10 cellular contexts compared by ENCODE assay signal in the genomic region with DNA sequence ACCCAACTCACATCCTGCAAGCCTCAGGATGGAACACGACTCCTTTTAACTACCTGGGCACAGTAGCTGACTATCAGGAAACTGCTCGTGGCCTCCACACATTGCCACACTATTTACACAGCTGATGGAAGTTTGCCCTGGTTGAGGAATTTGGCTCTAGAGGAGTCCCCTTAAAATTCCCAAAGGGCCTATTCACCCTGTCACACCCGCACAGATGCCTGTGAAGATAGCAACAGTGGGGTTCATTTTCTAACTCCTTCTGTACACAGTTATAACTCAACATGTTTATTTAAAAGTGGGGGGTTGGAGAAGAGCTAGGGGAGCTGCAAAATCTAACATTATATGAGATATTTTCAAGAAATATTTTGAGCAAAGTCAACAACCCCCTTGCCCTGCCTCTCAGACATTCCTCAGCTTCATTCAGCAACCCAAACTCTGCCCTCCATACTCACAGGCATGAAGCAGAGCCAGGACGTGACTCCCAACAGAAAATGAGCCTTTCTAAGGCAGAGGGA. TPM values are rescaled to one million over a fixed set of nuclear protein-coding genes. Genes with fewer than 3 reads are reported as not detected.
A peak's percentile ranks its signal among the peaks of the same experiment; 100 is the strongest.
DNase-seq lines count a peak whose midpoint lies in the region; ATAC-seq and TF ChIP-seq lines count a peak whose summit lies in the region.
"Had no signal": no experiment of that assay in that cellular context is flagged by ENCODE, and none has a peak within 500 bp of the region (broad histone marks: within the 10 kb centered on the region; RNA-seq: fewer than 3 reads in every experiment).

No MANE protein-coding gene starts in this region.

- H3K9me3 ChIP-seq in ovary, result no peaks in the 10 kb centered on the region

- intact Hi-C loops in ovary (cut with DNase I), result no loop called here

- TF ChIP-seq POLR2A in ovary (IDR thresholded peaks at IDR 0.05), result no peak

- 34 to 45% (median 39%) methylated on average over 4 of the region's 4 CpGs for WGBS in ovary, 3 donors

- H3K27ac ChIP-seq in ovary, result no peak overlapping the region
- H3K27ac ChIP-seq: KMS-11 had no signal

- TF ChIP-seq CTCF in ovary (IDR thresholded peaks at IDR 0.05), result no peak

- H3K4me1 ChIP-seq in ovary (ENCODE audit: insufficient read depth), result no peaks in the 10 kb centered on the region

- no peaks in the 10 kb centered on the region for H3K36me3 ChIP-seq in ovary

- no peak for ATAC-seq in GM21576 (IDR thresholded peaks at IDR 0.05; ENCODE audit: unreplicated experiment)
- ATAC-seq: natural killer cell had no signal

- no peak for TF ChIP-seq EP300 in ovary (IDR thresholded peaks at IDR 0.05)

- H3K27me3 ChIP-seq in ovary, result no peaks in the 10 kb centered on the region

- DNase-seq in HS-27A (ENCODE audit: low read depth) (peak; percentile 91), astrocyte of the hippocampus (ENCODE audit: low read depth, low spot score) (peak; percentile 82), left kidney (ENCODE audit: low read depth, low spot score) (peak; percentile 22), stromal cell of bone marrow (ENCODE audit: low read depth) (peak; percentile 31), ovary (no peak), putamen (ENCODE audit: low spot score) (no peak)
- no peak for DNase-seq in stimulated activated CD4-positive, alpha-beta T cell treated with anti-CD3 and anti-CD28 coated beads, Interleukin-2, amount 100 ng/mL, for 48 hours
- DNase-seq: natural killer cell had no signal

- H3K4me3 ChIP-seq in ovary, result no peak overlapping the region

RNA-seq across cellular contexts. Expression of gene CCN1, which starts 35.8 kb away (rescaled TPM):
- total RNA-seq in ovary, result 100 to 1,000 TPM in 2 of 7 donors, 10 to 100 TPM in 5; 14.3 to 247 (median 45.9) TPM
- polyA plus RNA-seq in ovary, result 100 to 1,000 TPM in 1 of 2 donors, 10 to 100 TPM in 1; 43.9 to 197 TPM
- total RNA-seq: natural killer cell had no signal

Comparison
In these comparisons a context has a peak if more than half of its experiments do, and no peak if none do; other contexts are left out.
1. DNase-seq: peak in HS-27A (single experiment), astrocyte of the hippocampus (single experiment), left kidney (single experiment) and stromal cell of bone marrow (single experiment); none in ovary (0 of 5), stimulated activated CD4-positive, alpha-beta T cell treated with anti-CD3 and anti-CD28 coated beads, Interleukin-2, amount 100 ng/mL, for 48 hours (0 of 2) and putamen (single experiment).